Comparison of ENCODE assay signal across 7 cellular contexts in the genomic region with DNA sequence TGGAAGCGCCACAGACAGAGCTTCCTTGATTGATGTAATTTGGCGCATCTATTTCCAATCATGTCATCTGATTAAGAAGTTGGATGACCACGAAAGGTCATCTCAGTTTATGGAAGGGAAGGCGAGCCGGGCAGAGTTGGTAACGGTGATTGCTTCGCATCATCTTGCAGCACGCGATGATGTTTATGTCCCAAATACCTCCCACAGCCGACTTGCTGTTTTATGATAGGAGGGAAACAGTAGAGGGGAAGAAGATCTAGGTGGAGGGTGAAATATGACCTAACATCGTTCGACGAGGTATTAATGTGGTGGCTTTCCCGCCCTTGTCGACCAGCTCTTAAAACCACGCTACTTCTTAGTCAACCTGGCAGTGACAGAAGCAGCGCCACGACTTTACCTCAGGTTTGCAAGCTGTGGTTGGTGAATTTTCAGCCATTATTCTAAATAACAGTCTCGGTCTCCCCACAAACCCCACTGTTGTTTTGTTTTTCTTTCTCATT. TPM values are rescaled to one million over a fixed set of nuclear protein-coding genes. Genes with fewer than 3 reads are reported as not detected.
DNase-seq lines count a peak whose midpoint lies in the region; ATAC-seq and TF ChIP-seq lines count a peak whose summit lies in the region.

No MANE protein-coding gene starts in this region.

- no peaks in the 10 kb centered on the region for H3K9me3 ChIP-seq in iPS-18c (ENCODE audit: control insufficient read depth, insufficient read depth, low read length)

- no peaks in the 10 kb centered on the region for H3K9me3 Mint-ChIP-seq in activated T-cell treated with anti-CD3 and anti-CD28 coated beads, Interleukin-2, amount 50 U/mL, for 4 hours

- H3K36me3 Mint-ChIP-seq in activated T-cell treated with anti-CD3 and anti-CD28 coated beads, Interleukin-2, amount 50 U/mL, for 4 hours (ENCODE audit: insufficient read depth), result no peaks in the 10 kb centered on the region

- ATAC-seq in activated T-cell treated with anti-CD3 and anti-CD28 coated beads, Interleukin-2, amount 50 U/mL, for 4 hours, result peak in 1 of 2 donors; percentile 59
- ATAC-seq in sciatic nerve (no peak), HG02642 (IDR thresholded peaks at IDR 0.05; ENCODE audit: poor library complexity, unreplicated experiment) (no peak)

- H3K4me3 ChIP-seq in iPS-18c (ENCODE audit: insufficient read depth, low read depth, low read length), result peak overlapping the region; percentile 40; the same call in 1 of the 2 replicates

- H3K27me3 Mint-ChIP-seq in activated T-cell treated with anti-CD3 and anti-CD28 coated beads, Interleukin-2, amount 50 U/mL, for 4 hours (ENCODE audit: low read depth), result peaks cover 6% of the 10 kb centered on the region

- in situ Hi-C loops in GM13976 (cut with MboI; ENCODE audit: low sequenced_read_pairs, unreplicated experiment), result no loop called here

- H3K4me1 Mint-ChIP-seq in activated T-cell treated with anti-CD3 and anti-CD28 coated beads, Interleukin-2, amount 50 U/mL, for 4 hours (ENCODE audit: low read depth), result peaks cover 28% of the 10 kb centered on the region

- no peak for TF ChIP-seq CTCF in GM13976 (IDR thresholded peaks at IDR 0.05; ENCODE audit: borderline replicate concordance, control extremely low read depth, extremely low read depth, insufficient read depth, missing control alignments)

- DNase-seq in HuH-7.5 (ENCODE audit: low spot score) (peak; percentile 38), GM13976 (ENCODE audit: low spot score) (no peak), sciatic nerve (ENCODE audit: low spot score) (no peak)
- DNase-seq in activated T-cell treated with anti-CD3 and anti-CD28 coated beads, Interleukin-2, amount 50 U/mL, for 4 hours, result peak; percentile 20
- DNase-seq in stimulated activated CD4-positive, alpha-beta T cell treated with anti-CD3 and anti-CD28 coated beads, Interleukin-4, amount 100 ng/mL, for 4 hours, result peak; percentile 7 to 9

- peak overlapping the region; percentile 92 for H3K4me3 Mint-ChIP-seq in activated T-cell treated with anti-CD3 and anti-CD28 coated beads, Interleukin-2, amount 50 U/mL, for 4 hours

- intact Hi-C loops in sciatic nerve (cut with DNase I), result loop anchor here (5.0 kb wide), 1 partner anchor 263 kb away; no protein-coding TSS in a partner anchor

RNA-seq across cellular contexts. Expression of gene TANC2, which starts 0.8 kb away (rescaled TPM):
- 1 to 10 TPM; 2.3 to 4.8 (median 3.6) TPM for total RNA-seq in activated T-cell treated with anti-CD3 and anti-CD28 coated beads, Interleukin-2, amount 50 U/mL, for 4 hours
- total RNA-seq in sciatic nerve, result 82.9 TPM

Comparison
In these comparisons a context has a peak if more than half of its experiments do, and no peak if none do; other contexts are left out.
1. DNase-seq: peak in HuH-7.5 (single experiment), activated T-cell treated with anti-CD3 and anti-CD28 coated beads, Interleukin-2, amount 50 U/mL, for 4 hours (single experiment) and stimulated activated CD4-positive, alpha-beta T cell treated with anti-CD3 and anti-CD28 coated beads, Interleukin-4, amount 100 ng/mL, for 4 hours (2 of 2); none in GM13976 (single experiment) and sciatic nerve (single experiment).
2. RNA of gene TANC2, which starts 0.8 kb away (total RNA-seq): 82.9 TPM in sciatic nerve (single experiment); 2.3 to 4.8 TPM in activated T-cell treated with anti-CD3 and anti-CD28 coated beads, Interleukin-2, amount 50 U/mL, for 4 hours; every median in the first group is over 10 times any median in the second.